22 cellular contexts compared by ENCODE assay signal in genomic region chr17:51667722-51668083, GRCh38.
"Had no signal": no experiment of that assay in that cellular context is flagged by ENCODE, and none has a peak within 500 bp of the region (broad histone marks: within the 10 kb centered on the region; RNA-seq: fewer than 3 reads in every experiment).

No MANE protein-coding gene starts in this region.

- H3K4me1 ChIP-seq: foreskin keratinocyte, left ventricle myocardium inferior, lower lobe of right lung, pancreas, prostate gland, transverse colon had no signal

- H3K27ac Mint-ChIP-seq: natural killer cell treated with Interleukin-12 subunit alpha and Interleukin-12 subunit beta and Interleukin-15 and Interleukin-18, amount 100 ng/mL, for 72 hours; stimulated activated naive B cell treated with anti-CD40 and anti-IgM and Interleukin-4, amounts not matched to agents 10 μg/mL and 1 μg/mL and 100 μg/mL, for 72 hours; stimulated activated naive CD8-positive, alpha-beta T cell treated with anti-CD3 and anti-CD28 coated beads, Interleukin-15, amount 100 ng/mL, for 72 hours had no signal

- H3K36me3 Mint-ChIP-seq: stimulated activated naive B cell treated with anti-CD40 and anti-IgM and Interleukin-4, amounts not matched to agents 10 μg/mL and 1 μg/mL and 100 μg/mL, for 72 hours had no signal

- H3K4me2 ChIP-seq: hepatocyte had no signal

- H3K79me2 ChIP-seq: hepatocyte had no signal

- DNase-seq: erythroblast; head of caudate nucleus; kidney; left cardiac atrium; left ventricle myocardium inferior; lower lobe of right lung; mesenchymal stem cell; midbrain; occipital lobe; pancreas; stimulated activated CD4-positive, alpha-beta T cell treated with anti-CD3 and anti-CD28 coated beads, Interleukin-2, amount 100 ng/mL, for 24 hours; stimulated activated CD4-positive, alpha-beta T cell treated with anti-CD3 and anti-CD28 coated beads, Interleukin-4, amount 100 ng/mL, for 4 hours; stimulated activated naive B cell treated with anti-CD40 and anti-IgM and Interleukin-4, amounts not matched to agents 10 μg/mL and 1 μg/mL and 100 μg/mL, for 72 hours; stimulated activated naive CD8-positive, alpha-beta T cell treated with anti-CD3 and anti-CD28 coated beads, Interleukin-15, amount 100 ng/mL, for 72 hours; transverse colon had no signal

- H3K9me3 ChIP-seq: lower lobe of right lung, pancreas, prostate gland, thoracic aorta, transverse colon had no signal

- H3K4me1 Mint-ChIP-seq: stimulated activated naive B cell treated with anti-CD40 and anti-IgM and Interleukin-4, amounts not matched to agents 10 μg/mL and 1 μg/mL and 100 μg/mL, for 72 hours; stimulated activated naive CD8-positive, alpha-beta T cell treated with anti-CD3 and anti-CD28 coated beads, Interleukin-15, amount 100 ng/mL, for 72 hours had no signal

- H3K9me3 Mint-ChIP-seq: natural killer cell treated with Interleukin-12 subunit alpha and Interleukin-12 subunit beta and Interleukin-15 and Interleukin-18, amount 100 ng/mL, for 72 hours had no signal

- H3K27ac ChIP-seq: foreskin keratinocyte, hepatocyte, left ventricle myocardium inferior, lower lobe of right lung, pancreas, prostate gland, skin epidermis, thoracic aorta, transverse colon had no signal

- ATAC-seq: left cardiac atrium; lower lobe of right lung; pancreas; sciatic nerve; stimulated activated naive B cell treated with anti-CD40 and anti-IgM and Interleukin-4, amounts not matched to agents 10 μg/mL and 1 μg/mL and 100 μg/mL, for 72 hours; stimulated activated naive CD8-positive, alpha-beta T cell treated with anti-CD3 and anti-CD28 coated beads, Interleukin-15, amount 100 ng/mL, for 72 hours had no signal

- H3K36me3 ChIP-seq: left ventricle myocardium inferior, lower lobe of right lung, pancreas, prostate gland, thoracic aorta, transverse colon had no signal

- H2AFZ ChIP-seq: hepatocyte had no signal

- H3K4me3 ChIP-seq: hepatocyte, left ventricle myocardium inferior, lower lobe of right lung, pancreas, prostate gland, skin epidermis, thoracic aorta, transverse colon had no signal

- H3K27me3 ChIP-seq: foreskin keratinocyte, transverse colon had no signal

- H3K4me3 Mint-ChIP-seq: natural killer cell treated with Interleukin-12 subunit alpha and Interleukin-12 subunit beta and Interleukin-15 and Interleukin-18, amount 100 ng/mL, for 72 hours; stimulated activated naive B cell treated with anti-CD40 and anti-IgM and Interleukin-4, amounts not matched to agents 10 μg/mL and 1 μg/mL and 100 μg/mL, for 72 hours; stimulated activated naive CD8-positive, alpha-beta T cell treated with anti-CD3 and anti-CD28 coated beads, Interleukin-15, amount 100 ng/mL, for 72 hours had no signal
